1 cellular context compared by ENCODE assay signal in the genomic region with DNA sequence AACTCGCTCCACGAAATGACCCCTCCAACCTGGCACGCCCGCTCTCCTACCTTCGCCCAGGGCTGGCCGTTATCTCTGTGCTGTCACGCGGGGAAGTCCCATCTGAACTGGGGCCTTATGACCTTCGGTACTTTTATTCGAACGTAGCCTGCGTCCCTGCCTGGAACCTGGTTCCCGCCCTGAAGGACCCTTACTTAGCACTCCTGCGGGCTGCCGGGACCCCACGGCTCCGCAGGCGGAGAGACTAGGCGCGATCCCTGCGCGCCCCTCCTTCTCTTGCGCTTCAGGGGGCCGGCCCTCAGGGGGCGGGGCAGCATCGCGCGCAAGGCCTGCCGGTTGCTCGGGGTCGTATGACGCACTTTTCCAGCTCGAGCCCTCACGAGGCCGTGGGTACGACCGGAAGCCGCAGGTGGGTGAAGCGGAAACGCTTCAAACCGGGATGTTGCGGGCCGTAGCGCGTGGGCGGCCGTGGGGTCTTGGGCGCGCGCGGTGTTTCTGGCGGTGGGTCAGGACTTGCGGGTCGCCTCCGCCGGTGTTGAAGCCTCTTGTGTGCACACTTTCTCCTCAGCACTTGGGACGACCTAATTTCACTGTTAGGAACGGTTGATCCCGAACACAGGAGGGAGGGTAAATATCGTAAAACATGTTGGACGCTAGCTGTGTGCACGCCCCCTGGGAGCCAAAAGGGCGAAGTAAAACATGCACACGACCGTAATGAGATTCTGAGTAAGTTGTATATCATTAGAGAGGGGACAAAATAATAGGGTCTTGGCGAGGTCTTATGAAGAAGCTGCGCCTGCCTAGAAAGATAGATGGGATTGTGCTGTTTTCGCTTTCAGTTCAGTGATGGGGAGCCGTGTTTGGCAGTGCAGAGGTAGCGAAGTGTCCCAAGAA.
TF ChIP-seq lines count a peak whose summit lies in the region.

A gene (plus strand): TSS at position 325 of the 894 bp plus-strand sequence. CDS start 6,991 bp downstream, outside the sequence.
A gene with protein sequence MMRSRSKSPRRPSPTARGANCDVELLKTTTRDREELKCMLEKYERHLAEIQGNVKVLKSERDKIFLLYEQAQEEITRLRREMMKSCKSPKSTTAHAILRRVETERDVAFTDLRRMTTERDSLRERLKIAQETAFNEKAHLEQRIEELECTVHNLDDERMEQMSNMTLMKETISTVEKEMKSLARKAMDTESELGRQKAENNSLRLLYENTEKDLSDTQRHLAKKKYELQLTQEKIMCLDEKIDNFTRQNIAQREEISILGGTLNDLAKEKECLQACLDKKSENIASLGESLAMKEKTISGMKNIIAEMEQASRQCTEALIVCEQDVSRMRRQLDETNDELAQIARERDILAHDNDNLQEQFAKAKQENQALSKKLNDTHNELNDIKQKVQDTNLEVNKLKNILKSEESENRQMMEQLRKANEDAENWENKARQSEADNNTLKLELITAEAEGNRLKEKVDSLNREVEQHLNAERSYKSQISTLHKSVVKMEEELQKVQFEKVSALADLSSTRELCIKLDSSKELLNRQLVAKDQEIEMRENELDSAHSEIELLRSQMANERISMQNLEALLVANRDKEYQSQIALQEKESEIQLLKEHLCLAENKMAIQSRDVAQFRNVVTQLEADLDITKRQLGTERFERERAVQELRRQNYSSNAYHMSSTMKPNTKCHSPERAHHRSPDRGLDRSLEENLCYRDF (minus strand): TSS at position 300 of the 894 bp plus-strand sequence. CDS start 45,503 bp downstream, outside the sequence.

TF ChIP-seq in HepG2, 621 proteins besides CTCF, POLR2A, EP300 and RAD21 (continued from another document and continues in another):
- TF ChIP-seq, protein P1, sequence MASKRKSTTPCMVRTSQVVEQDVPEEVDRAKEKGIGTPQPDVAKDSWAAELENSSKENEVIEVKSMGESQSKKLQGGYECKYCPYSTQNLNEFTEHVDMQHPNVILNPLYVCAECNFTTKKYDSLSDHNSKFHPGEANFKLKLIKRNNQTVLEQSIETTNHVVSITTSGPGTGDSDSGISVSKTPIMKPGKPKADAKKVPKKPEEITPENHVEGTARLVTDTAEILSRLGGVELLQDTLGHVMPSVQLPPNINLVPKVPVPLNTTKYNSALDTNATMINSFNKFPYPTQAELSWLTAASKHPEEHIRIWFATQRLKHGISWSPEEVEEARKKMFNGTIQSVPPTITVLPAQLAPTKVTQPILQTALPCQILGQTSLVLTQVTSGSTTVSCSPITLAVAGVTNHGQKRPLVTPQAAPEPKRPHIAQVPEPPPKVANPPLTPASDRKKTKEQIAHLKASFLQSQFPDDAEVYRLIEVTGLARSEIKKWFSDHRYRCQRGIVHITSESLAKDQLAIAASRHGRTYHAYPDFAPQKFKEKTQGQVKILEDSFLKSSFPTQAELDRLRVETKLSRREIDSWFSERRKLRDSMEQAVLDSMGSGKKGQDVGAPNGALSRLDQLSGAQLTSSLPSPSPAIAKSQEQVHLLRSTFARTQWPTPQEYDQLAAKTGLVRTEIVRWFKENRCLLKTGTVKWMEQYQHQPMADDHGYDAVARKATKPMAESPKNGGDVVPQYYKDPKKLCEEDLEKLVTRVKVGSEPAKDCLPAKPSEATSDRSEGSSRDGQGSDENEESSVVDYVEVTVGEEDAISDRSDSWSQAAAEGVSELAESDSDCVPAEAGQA (IDR thresholded peaks at IDR 0.05; ENCODE audit: low read depth), result peak; percentile 92
- TF ChIP-seq, protein P1 (CRISPR knock-in tag; IDR thresholded peaks at IDR 0.05; ENCODE audit: borderline replicate concordance), result peak; percentile 84; the same call in 1 of the 2 replicates
- TF ChIP-seq KLF9 (CRISPR knock-in tag; IDR thresholded peaks at IDR 0.05; ENCODE audit: low read depth) (peak; percentile 86; the same call in 1 of the 2 replicates), ZNF788 (CRISPR knock-in tag; IDR thresholded peaks at IDR 0.05; ENCODE audit: borderline replicate concordance) (peak; percentile 99), KLF12 (CRISPR knock-in tag; IDR thresholded peaks at IDR 0.05; ENCODE audit: borderline replicate concordance) (peak; percentile 95), SMARCE1 (IDR thresholded peaks at IDR 0.05; ENCODE audit: borderline replicate concordance) (no peak), ZNF652 (CRISPR knock-in tag; IDR thresholded peaks at IDR 0.05; ENCODE audit: borderline replicate concordance, low read depth) (0 out of 2 replicates have a peak, but pooled peaks have one; percentile 36), ZBTB3 (CRISPR knock-in tag; IDR thresholded peaks at IDR 0.05; ENCODE audit: borderline replicate concordance, low read depth) (0 out of 2 replicates have a peak, but pooled peaks have one; percentile 76), ZNF460 (CRISPR knock-in tag; IDR thresholded peaks at IDR 0.05; ENCODE audit: borderline replicate concordance) (no peak; the same call in 1 of the 2 replicates), SMAD3 (CRISPR knock-in tag; IDR thresholded peaks at IDR 0.05) (peak; percentile 94), JUN (CRISPR knock-in tag; IDR thresholded peaks at IDR 0.05) (peak; percentile 89), SALL1 (CRISPR knock-in tag; IDR thresholded peaks at IDR 0.05) (peak; percentile 98), ASH2L (IDR thresholded peaks at IDR 0.05; ENCODE audit: insufficient read length, low read depth, low read length) (peak; percentile 98), DMAP1 (CRISPR knock-in tag; IDR thresholded peaks at IDR 0.05) (peak; percentile 99), HMGA1 (CRISPR knock-in tag; conservative IDR thresholded peaks at IDR 0.05) (no peak), ETV6 (CRISPR knock-in tag; conservative IDR thresholded peaks at IDR 0.05) (peak; percentile 43; the same call in 1 of the 2 replicates), ZZZ3 (CRISPR knock-in tag; IDR thresholded peaks at IDR 0.05; ENCODE audit: borderline replicate concordance) (peak; percentile 96; the same call in 1 of the 2 replicates), ZBTB7A (CRISPR knock-in tag; IDR thresholded peaks at IDR 0.05) (peak; percentile 97), THYN1 (CRISPR knock-in tag; IDR thresholded peaks at IDR 0.05; ENCODE audit: borderline replicate concordance, low read depth) (peak; percentile 96; the same call in 1 of the 2 replicates)
- TF ChIP-seq, protein P2, sequence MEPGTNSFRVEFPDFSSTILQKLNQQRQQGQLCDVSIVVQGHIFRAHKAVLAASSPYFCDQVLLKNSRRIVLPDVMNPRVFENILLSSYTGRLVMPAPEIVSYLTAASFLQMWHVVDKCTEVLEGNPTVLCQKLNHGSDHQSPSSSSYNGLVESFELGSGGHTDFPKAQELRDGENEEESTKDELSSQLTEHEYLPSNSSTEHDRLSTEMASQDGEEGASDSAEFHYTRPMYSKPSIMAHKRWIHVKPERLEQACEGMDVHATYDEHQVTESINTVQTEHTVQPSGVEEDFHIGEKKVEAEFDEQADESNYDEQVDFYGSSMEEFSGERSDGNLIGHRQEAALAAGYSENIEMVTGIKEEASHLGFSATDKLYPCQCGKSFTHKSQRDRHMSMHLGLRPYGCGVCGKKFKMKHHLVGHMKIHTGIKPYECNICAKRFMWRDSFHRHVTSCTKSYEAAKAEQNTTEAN (CRISPR knock-in tag; conservative IDR thresholded peaks at IDR 0.05), result peak; percentile 95
- TF ChIP-seq, protein P3, sequence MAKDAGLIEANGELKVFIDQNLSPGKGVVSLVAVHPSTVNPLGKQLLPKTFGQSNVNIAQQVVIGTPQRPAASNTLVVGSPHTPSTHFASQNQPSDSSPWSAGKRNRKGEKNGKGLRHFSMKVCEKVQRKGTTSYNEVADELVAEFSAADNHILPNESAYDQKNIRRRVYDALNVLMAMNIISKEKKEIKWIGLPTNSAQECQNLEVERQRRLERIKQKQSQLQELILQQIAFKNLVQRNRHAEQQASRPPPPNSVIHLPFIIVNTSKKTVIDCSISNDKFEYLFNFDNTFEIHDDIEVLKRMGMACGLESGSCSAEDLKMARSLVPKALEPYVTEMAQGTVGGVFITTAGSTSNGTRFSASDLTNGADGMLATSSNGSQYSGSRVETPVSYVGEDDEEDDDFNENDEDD (CRISPR knock-in tag; IDR thresholded peaks at IDR 0.05; ENCODE audit: borderline replicate concordance), result peak; percentile 93; the same call in 1 of the 2 replicates
- TF ChIP-seq, protein P4, sequence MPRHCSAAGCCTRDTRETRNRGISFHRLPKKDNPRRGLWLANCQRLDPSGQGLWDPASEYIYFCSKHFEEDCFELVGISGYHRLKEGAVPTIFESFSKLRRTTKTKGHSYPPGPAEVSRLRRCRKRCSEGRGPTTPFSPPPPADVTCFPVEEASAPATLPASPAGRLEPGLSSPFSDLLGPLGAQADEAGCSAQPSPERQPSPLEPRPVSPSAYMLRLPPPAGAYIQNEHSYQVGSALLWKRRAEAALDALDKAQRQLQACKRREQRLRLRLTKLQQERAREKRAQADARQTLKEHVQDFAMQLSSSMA (CRISPR knock-in tag; IDR thresholded peaks at IDR 0.05), result peak; percentile 92; the same call in 1 of the 2 replicates
- TF ChIP-seq, protein P5, sequence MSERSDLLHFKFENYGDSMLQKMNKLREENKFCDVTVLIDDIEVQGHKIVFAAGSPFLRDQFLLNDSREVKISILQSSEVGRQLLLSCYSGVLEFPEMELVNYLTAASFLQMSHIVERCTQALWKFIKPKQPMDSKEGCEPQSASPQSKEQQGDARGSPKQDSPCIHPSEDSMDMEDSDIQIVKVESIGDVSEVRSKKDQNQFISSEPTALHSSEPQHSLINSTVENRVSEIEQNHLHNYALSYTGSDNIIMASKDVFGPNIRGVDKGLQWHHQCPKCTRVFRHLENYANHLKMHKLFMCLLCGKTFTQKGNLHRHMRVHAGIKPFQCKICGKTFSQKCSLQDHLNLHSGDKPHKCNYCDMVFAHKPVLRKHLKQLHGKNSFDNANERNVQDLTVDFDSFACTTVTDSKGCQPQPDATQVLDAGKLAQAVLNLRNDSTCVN (CRISPR knock-in tag; IDR thresholded peaks at IDR 0.05; ENCODE audit: borderline replicate concordance), result peak; percentile 78; the same call in 1 of the 2 replicates
- TF ChIP-seq, protein P6, sequence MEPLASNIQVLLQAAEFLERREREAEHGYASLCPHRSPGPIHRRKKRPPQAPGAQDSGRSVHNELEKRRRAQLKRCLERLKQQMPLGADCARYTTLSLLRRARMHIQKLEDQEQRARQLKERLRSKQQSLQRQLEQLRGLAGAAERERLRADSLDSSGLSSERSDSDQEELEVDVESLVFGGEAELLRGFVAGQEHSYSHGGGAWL (CRISPR knock-in tag; IDR thresholded peaks at IDR 0.05), result peak; percentile 99
- TF ChIP-seq, protein P7, sequence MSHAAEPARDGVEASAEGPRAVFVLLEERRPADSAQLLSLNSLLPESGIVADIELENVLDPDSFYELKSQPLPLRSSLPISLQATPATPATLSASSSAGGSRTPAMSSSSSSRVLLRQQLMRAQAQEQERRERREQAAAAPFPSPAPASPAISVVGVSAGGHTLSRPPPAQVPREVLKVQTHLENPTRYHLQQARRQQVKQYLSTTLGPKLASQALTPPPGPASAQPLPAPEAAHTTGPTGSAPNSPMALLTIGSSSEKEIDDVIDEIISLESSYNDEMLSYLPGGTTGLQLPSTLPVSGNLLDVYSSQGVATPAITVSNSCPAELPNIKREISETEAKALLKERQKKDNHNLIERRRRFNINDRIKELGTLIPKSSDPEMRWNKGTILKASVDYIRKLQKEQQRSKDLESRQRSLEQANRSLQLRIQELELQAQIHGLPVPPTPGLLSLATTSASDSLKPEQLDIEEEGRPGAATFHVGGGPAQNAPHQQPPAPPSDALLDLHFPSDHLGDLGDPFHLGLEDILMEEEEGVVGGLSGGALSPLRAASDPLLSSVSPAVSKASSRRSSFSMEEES (CRISPR knock-in tag; IDR thresholded peaks at IDR 0.05), result peak; percentile 96
- TF ChIP-seq, protein P8, sequence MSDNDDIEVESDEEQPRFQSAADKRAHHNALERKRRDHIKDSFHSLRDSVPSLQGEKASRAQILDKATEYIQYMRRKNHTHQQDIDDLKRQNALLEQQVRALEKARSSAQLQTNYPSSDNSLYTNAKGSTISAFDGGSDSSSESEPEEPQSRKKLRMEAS (IDR thresholded peaks at IDR 0.05), result peak; percentile 99
- TF ChIP-seq, protein P9, sequence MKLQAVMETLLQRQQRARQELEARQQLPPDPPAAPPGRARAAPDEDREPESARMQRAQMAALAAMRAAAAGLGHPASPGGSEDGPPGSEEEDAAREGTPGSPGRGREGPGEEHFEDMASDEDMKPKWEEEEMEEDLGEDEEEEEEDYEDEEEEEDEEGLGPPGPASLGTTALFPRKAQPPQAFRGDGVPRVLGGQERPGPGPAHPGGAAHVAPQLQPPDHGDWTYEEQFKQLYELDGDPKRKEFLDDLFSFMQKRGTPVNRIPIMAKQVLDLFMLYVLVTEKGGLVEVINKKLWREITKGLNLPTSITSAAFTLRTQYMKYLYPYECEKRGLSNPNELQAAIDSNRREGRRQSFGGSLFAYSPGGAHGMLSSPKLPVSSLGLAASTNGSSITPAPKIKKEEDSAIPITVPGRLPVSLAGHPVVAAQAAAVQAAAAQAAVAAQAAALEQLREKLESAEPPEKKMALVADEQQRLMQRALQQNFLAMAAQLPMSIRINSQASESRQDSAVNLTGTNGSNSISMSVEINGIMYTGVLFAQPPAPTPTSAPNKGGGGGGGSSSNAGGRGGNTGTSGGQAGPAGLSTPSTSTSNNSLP (IDR thresholded peaks at IDR 0.05; ENCODE audit: low read depth, low read length), result no peak
- TF ChIP-seq, protein P10, sequence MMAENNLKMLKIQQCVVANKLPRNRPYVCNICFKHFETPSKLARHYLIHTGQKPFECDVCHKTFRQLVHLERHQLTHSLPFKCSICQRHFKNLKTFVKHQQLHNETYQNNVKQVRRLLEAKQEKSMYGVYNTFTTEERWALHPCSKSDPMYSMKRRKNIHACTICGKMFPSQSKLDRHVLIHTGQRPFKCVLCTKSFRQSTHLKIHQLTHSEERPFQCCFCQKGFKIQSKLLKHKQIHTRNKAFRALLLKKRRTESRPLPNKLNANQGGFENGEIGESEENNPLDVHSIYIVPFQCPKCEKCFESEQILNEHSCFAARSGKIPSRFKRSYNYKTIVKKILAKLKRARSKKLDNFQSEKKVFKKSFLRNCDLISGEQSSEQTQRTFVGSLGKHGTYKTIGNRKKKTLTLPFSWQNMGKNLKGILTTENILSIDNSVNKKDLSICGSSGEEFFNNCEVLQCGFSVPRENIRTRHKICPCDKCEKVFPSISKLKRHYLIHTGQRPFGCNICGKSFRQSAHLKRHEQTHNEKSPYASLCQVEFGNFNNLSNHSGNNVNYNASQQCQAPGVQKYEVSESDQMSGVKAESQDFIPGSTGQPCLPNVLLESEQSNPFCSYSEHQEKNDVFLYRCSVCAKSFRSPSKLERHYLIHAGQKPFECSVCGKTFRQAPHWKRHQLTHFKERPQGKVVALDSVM (CRISPR knock-in tag; IDR thresholded peaks at IDR 0.05), result peak; percentile 72
